Comparison of ENCODE assay signal across 16 cellular contexts in the genomic region with DNA sequence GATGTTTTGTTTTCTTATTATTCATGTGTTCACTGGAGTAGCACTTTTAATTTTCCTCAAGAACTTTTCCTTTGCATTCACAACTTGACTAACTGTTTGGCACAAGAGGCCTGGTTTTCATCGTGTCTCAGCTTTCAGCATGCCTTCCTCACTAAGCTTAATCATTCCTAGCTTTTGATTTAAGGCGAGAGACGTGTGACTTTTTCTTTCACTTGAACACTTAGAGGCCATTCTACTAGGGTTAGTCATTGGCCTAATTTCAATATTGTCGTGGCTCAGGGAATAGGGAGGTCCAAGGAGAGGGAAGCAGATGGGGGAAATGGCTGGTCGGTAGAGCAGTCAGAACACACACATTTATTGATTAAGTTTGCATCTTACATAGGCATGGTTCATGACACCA.
DNase-seq lines count a peak whose midpoint lies in the region; TF ChIP-seq lines count a peak whose summit lies in the region.
"Had no signal": no experiment of that assay in that cellular context is flagged by ENCODE, and none has a peak within 500 bp of the region (broad histone marks: within the 10 kb centered on the region; RNA-seq: fewer than 3 reads in every experiment).

No MANE protein-coding gene starts in this region.

- peaks cover 40% of the 10 kb centered on the region for H3K36me3 Mint-ChIP-seq in HFFc6 (ENCODE audit: low read depth)

- TF ChIP-seq CTCF in HFFc6 (IDR thresholded peaks at IDR 0.05) = no peak
- no peak for TF ChIP-seq CTCF in choroid plexus epithelial cell (conservative IDR thresholded peaks at IDR 0.05; ENCODE audit: low read depth, low read length)

- peak; percentile 27 for DNase-seq in AG08395 (ENCODE audit: low spot score)
- peak; percentile 28 for DNase-seq in HFFc6
- DNase-seq in choroid plexus epithelial cell (ENCODE audit: low read depth) = peak; percentile 19
- DNase-seq in myocyte (ENCODE audit: low read depth) = peak; percentile 65
- DNase-seq in SW480 (ENCODE audit: low spot score) = no peak
- no peak for DNase-seq in NCI-H69 (lab: John Stamatoyannopoulos, UW)
- DNase-seq in NCI-H2171 treated with DMSO at 0.1 percent for 48 hours (lab: John Stamatoyannopoulos, UW) = no peak
- DNase-seq in inferior parietal cortex (ENCODE audit: extremely low spot score) = no peak
- DNase-seq: activated CD4-positive, alpha-beta T cell treated with anti-CD3 and anti-CD28 coated beads for 4 hours; aorta; H7; NCI-H226; nephron progenitor cell; stimulated activated CD4-positive, alpha-beta T cell treated with anti-CD3 and anti-CD28 coated beads, Interleukin-1b, Interleukin-23, amount 100 ng/mL, for 48 hours had no signal

- H3K4me1 Mint-ChIP-seq in HFFc6 (ENCODE audit: low read depth) = peaks cover 78% of the 10 kb centered on the region

- H3K9me3 Mint-ChIP-seq in HFFc6 = peaks cover 6% of the 10 kb centered on the region; the same call in 1 of the 2 replicates
- H3K9me3 Mint-ChIP-seq: nephron progenitor cell had no signal

- peak overlapping the region; percentile 13; the same call in 1 of the 2 replicates for H3K4me3 Mint-ChIP-seq in HFFc6
- H3K4me3 Mint-ChIP-seq: dendritic cell treated with granulocyte-macrophage colony-stimulating factor and Interleukin-4, amounts not matched to agents 40 ng/mL and 50 ng/mL, for 4 days; nephron progenitor cell had no signal

- no peak overlapping the region for H3K4me3 ChIP-seq in choroid plexus epithelial cell (ENCODE audit: low read depth, low read length)
- H3K4me3 ChIP-seq: prostate gland had no signal

- peak overlapping the region; percentile 51; the same call in 1 of the 2 replicates for H3K27ac Mint-ChIP-seq in HFFc6
- H3K27ac Mint-ChIP-seq: dendritic cell treated with granulocyte-macrophage colony-stimulating factor and Interleukin-4, amounts not matched to agents 40 ng/mL and 50 ng/mL, for 4 days; nephron progenitor cell had no signal

- H3K27me3 Mint-ChIP-seq in HFFc6 (ENCODE audit: insufficient read depth) = peaks cover 3% of the 10 kb centered on the region; the same call in 1 of the 2 replicates
- H3K27me3 Mint-ChIP-seq: dendritic cell treated with granulocyte-macrophage colony-stimulating factor and Interleukin-4, amounts not matched to agents 40 ng/mL and 50 ng/mL, for 4 days had no signal

Comparison
In these comparisons a context has a peak if more than half of its experiments do, and no peak if none do; other contexts are left out.
1. DNase-seq: peak in AG08395 (single experiment), HFFc6 (single experiment), choroid plexus epithelial cell (single experiment) and myocyte (single experiment); none in SW480 (single experiment), NCI-H69 (single experiment), NCI-H2171 treated with DMSO at 0.1 percent for 48 hours (single experiment) and inferior parietal cortex (single experiment).